ENCODE assay signal across 1 cellular context in the genomic region with DNA sequence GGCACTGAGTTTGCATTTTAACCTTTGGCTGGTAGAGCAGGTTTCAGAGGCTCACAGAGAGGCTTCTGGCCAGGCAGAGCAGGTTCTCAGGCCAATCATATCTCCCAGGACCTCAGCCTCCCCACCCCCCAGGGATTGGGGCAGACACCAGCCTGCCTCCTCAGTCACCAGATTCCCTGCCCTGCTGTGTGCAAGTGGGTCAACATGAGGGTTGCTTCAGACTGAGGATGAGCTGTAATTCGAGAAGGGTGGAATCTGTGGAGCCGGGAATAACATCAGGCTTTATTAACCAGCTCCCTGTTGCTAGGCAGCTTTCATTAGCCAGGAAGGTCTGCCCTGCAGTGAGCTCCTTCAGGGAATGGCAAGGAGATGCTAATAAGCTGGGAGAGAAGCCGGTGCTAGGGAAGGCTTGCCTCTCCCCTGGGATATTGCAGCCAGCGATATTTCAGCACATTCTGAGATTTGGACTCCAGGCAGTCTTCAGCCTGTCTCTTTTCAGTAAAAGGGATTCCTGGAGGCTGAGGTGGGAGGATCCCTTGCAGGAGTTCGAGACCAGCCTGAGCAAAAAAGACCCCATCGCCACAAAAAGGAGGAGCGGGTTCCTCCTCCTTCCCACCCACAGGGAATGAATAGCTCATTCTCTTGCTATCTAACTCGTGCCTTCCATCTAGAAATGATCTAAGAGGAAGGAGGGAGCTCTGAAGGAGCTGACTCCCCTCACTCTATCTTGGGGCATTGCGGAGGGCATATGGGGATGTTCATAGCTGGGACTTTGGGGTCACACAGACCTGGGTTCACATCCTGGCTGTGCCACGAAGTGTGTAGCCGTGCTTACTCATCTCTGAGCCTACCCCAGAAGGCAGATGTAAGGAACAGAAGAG.
TF ChIP-seq lines count a peak whose summit lies in the region.

No MANE protein-coding gene starts in this region.

TF ChIP-seq in H1, 55 proteins besides CTCF, POLR2A, EP300 and RAD21 (continues in another document):
- TF ChIP-seq, protein P1, sequence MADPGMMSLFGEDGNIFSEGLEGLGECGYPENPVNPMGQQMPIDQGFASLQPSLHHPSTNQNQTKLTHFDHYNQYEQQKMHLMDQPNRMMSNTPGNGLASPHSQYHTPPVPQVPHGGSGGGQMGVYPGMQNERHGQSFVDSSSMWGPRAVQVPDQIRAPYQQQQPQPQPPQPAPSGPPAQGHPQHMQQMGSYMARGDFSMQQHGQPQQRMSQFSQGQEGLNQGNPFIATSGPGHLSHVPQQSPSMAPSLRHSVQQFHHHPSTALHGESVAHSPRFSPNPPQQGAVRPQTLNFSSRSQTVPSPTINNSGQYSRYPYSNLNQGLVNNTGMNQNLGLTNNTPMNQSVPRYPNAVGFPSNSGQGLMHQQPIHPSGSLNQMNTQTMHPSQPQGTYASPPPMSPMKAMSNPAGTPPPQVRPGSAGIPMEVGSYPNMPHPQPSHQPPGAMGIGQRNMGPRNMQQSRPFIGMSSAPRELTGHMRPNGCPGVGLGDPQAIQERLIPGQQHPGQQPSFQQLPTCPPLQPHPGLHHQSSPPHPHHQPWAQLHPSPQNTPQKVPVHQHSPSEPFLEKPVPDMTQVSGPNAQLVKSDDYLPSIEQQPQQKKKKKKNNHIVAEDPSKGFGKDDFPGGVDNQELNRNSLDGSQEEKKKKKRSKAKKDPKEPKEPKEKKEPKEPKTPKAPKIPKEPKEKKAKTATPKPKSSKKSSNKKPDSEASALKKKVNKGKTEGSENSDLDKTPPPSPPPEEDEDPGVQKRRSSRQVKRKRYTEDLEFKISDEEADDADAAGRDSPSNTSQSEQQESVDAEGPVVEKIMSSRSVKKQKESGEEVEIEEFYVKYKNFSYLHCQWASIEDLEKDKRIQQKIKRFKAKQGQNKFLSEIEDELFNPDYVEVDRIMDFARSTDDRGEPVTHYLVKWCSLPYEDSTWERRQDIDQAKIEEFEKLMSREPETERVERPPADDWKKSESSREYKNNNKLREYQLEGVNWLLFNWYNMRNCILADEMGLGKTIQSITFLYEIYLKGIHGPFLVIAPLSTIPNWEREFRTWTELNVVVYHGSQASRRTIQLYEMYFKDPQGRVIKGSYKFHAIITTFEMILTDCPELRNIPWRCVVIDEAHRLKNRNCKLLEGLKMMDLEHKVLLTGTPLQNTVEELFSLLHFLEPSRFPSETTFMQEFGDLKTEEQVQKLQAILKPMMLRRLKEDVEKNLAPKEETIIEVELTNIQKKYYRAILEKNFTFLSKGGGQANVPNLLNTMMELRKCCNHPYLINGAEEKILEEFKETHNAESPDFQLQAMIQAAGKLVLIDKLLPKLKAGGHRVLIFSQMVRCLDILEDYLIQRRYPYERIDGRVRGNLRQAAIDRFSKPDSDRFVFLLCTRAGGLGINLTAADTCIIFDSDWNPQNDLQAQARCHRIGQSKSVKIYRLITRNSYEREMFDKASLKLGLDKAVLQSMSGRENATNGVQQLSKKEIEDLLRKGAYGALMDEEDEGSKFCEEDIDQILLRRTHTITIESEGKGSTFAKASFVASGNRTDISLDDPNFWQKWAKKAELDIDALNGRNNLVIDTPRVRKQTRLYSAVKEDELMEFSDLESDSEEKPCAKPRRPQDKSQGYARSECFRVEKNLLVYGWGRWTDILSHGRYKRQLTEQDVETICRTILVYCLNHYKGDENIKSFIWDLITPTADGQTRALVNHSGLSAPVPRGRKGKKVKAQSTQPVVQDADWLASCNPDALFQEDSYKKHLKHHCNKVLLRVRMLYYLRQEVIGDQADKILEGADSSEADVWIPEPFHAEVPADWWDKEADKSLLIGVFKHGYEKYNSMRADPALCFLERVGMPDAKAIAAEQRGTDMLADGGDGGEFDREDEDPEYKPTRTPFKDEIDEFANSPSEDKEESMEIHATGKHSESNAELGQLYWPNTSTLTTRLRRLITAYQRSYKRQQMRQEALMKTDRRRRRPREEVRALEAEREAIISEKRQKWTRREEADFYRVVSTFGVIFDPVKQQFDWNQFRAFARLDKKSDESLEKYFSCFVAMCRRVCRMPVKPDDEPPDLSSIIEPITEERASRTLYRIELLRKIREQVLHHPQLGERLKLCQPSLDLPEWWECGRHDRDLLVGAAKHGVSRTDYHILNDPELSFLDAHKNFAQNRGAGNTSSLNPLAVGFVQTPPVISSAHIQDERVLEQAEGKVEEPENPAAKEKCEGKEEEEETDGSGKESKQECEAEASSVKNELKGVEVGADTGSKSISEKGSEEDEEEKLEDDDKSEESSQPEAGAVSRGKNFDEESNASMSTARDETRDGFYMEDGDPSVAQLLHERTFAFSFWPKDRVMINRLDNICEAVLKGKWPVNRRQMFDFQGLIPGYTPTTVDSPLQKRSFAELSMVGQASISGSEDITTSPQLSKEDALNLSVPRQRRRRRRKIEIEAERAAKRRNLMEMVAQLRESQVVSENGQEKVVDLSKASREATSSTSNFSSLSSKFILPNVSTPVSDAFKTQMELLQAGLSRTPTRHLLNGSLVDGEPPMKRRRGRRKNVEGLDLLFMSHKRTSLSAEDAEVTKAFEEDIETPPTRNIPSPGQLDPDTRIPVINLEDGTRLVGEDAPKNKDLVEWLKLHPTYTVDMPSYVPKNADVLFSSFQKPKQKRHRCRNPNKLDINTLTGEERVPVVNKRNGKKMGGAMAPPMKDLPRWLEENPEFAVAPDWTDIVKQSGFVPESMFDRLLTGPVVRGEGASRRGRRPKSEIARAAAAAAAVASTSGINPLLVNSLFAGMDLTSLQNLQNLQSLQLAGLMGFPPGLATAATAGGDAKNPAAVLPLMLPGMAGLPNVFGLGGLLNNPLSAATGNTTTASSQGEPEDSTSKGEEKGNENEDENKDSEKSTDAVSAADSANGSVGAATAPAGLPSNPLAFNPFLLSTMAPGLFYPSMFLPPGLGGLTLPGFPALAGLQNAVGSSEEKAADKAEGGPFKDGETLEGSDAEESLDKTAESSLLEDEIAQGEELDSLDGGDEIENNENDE (IDR thresholded peaks at IDR 0.05; ENCODE audit: insufficient replicate concordance, low read length): no peak
- TF ChIP-seq, protein P2, sequence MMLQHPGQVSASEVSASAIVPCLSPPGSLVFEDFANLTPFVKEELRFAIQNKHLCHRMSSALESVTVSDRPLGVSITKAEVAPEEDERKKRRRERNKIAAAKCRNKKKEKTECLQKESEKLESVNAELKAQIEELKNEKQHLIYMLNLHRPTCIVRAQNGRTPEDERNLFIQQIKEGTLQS (IDR thresholded peaks at IDR 0.05; ENCODE audit: insufficient read depth, low read depth, low read length): no peak
- TF ChIP-seq CREB1 (IDR thresholded peaks at IDR 0.05): 0 out of 2 replicates have a peak, but pooled peaks have one; percentile 21
- TF ChIP-seq CTBP2 (IDR thresholded peaks at IDR 0.05; ENCODE audit: borderline replicate concordance, insufficient read depth, insufficient read length, low read length): no peak
- peak; percentile 55 for TF ChIP-seq POLR2AphosphoS5 (IDR thresholded peaks at IDR 0.05; ENCODE audit: low read depth, low read length)
- no peak for TF ChIP-seq GTF2F1 (IDR thresholded peaks at IDR 0.05; ENCODE audit: borderline replicate concordance, low read depth, low read length)
- TF ChIP-seq MAFK (IDR thresholded peaks at IDR 0.05; ENCODE audit: low read depth, low read length): no peak
- TF ChIP-seq JUND (IDR thresholded peaks at IDR 0.05; ENCODE audit: low read length): no peak
- no peak; a peak in 1 of 4 replicates for TF ChIP-seq SIN3A (conservative IDR thresholded peaks at IDR 0.05 in 1 of 2, IDR thresholded peaks at IDR 0.05 in 1 of 2; ENCODE audit: low read depth in 1 of 2, low read length in 2 of 2)
- no peak for TF ChIP-seq YY1 (IDR thresholded peaks at IDR 0.05; ENCODE audit: low read depth, low read length)
- no peak for TF ChIP-seq NRF1 (IDR thresholded peaks at IDR 0.05; ENCODE audit: low read depth, low read length)
- no peak for TF ChIP-seq CBX5 (IDR thresholded peaks at IDR 0.05; ENCODE audit: low read depth, low read length)
- TF ChIP-seq BCL11A (IDR thresholded peaks at IDR 0.05; ENCODE audit: low read depth in 2 of 2, low read length in 2 of 2): no peak
- TF ChIP-seq CBX8 (IDR thresholded peaks at IDR 0.05; ENCODE audit: borderline replicate concordance, low read depth, low read length): no peak
- TF ChIP-seq TEAD4 (IDR thresholded peaks at IDR 0.05; ENCODE audit: low read depth, low read length): no peak
- TF ChIP-seq EGR1 (IDR thresholded peaks at IDR 0.05; ENCODE audit: borderline replicate concordance, low read depth, low read length): no peak
- no peak for TF ChIP-seq EZH2 (IDR thresholded peaks at IDR 0.05; ENCODE audit: low read depth, low read length, severe bottlenecking)
- TF ChIP-seq KDM1A (IDR thresholded peaks at IDR 0.05; ENCODE audit: borderline replicate concordance, low read length): no peak
- no peak for TF ChIP-seq CHD1 (IDR thresholded peaks at IDR 0.05; ENCODE audit: low read depth, low read length)
- peak; percentile 77; the same call in 1 of the 2 replicates for TF ChIP-seq TBP (IDR thresholded peaks at IDR 0.05; ENCODE audit: low read depth, low read length)
- TF ChIP-seq GABPA (IDR thresholded peaks at IDR 0.05; ENCODE audit: borderline replicate concordance, insufficient read depth, low read length): no peak
- TF ChIP-seq, protein P3, sequence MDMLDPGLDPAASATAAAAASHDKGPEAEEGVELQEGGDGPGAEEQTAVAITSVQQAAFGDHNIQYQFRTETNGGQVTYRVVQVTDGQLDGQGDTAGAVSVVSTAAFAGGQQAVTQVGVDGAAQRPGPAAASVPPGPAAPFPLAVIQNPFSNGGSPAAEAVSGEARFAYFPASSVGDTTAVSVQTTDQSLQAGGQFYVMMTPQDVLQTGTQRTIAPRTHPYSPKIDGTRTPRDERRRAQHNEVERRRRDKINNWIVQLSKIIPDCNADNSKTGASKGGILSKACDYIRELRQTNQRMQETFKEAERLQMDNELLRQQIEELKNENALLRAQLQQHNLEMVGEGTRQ (IDR thresholded peaks at IDR 0.05; ENCODE audit: low read length): no peak
- no peak for TF ChIP-seq ZNF274 (IDR thresholded peaks at IDR 0.05; ENCODE audit: borderline replicate concordance, extremely low read depth, low read length)
- peak in 1 of 2 experiments; percentile 37; a peak in 1 of 4 replicates for TF ChIP-seq HDAC2 (IDR thresholded peaks at IDR 0.05; ENCODE audit: borderline replicate concordance in 1 of 2, low read depth in 2 of 2, low read length in 2 of 2)
- no peak for TF ChIP-seq PHF8 (conservative IDR thresholded peaks at IDR 0.05; ENCODE audit: low read depth, low read length)
- TF ChIP-seq RFX5 (IDR thresholded peaks at IDR 0.05; ENCODE audit: borderline replicate concordance, low read depth, low read length): peak; percentile 95
- TF ChIP-seq RBBP5 (IDR thresholded peaks at IDR 0.05; ENCODE audit: borderline replicate concordance, low read depth, low read length): peak; percentile 83; the same call in 1 of the 2 replicates
- peak; percentile 70 for TF ChIP-seq TAF7 (optimal IDR thresholded peaks at IDR 0.05; ENCODE audit: borderline replicate concordance, low read depth, low read length)
- TF ChIP-seq SP2 (IDR thresholded peaks at IDR 0.05; ENCODE audit: low read length): no peak
- no peak for TF ChIP-seq JUN (IDR thresholded peaks at IDR 0.05; ENCODE audit: low read depth, low read length)
- no peak for TF ChIP-seq SAP30 (IDR thresholded peaks at IDR 0.05; ENCODE audit: insufficient read depth, insufficient replicate concordance, low read length)
- TF ChIP-seq SP1 (IDR thresholded peaks at IDR 0.05; ENCODE audit: low read depth, low read length): peak; percentile 82; the same call in 1 of the 2 replicates
- no peak for TF ChIP-seq RNF2 (IDR thresholded peaks at IDR 0.05; ENCODE audit: borderline replicate concordance, low read depth, low read length, missing control alignments, poor library complexity, severe bottlenecking)
- peak; percentile 90 for TF ChIP-seq CEBPB (IDR thresholded peaks at IDR 0.05; ENCODE audit: low read depth, low read length)
- TF ChIP-seq BRCA1 (IDR thresholded peaks at IDR 0.05; ENCODE audit: low read depth, low read length): no peak
- TF ChIP-seq NANOG (IDR thresholded peaks at IDR 0.05; ENCODE audit: insufficient read depth, low read depth, low read length, poor library complexity, severe bottlenecking): no peak
- no peak for TF ChIP-seq SIX5 (IDR thresholded peaks at IDR 0.05; ENCODE audit: low read depth, low read length)
- peak; percentile 11 for TF ChIP-seq KDM4A (IDR thresholded peaks at IDR 0.05; ENCODE audit: low read depth, low read length, severe bottlenecking)
- TF ChIP-seq ASH2L (IDR thresholded peaks at IDR 0.05; ENCODE audit: low read length): peak; percentile 89
- TF ChIP-seq SRF (IDR thresholded peaks at IDR 0.05; ENCODE audit: low read depth, low read length): no peak
- no peak for TF ChIP-seq SUZ12 (IDR thresholded peaks at IDR 0.05; ENCODE audit: low read length)
- peak; percentile 29; the same call in 1 of the 2 replicates for TF ChIP-seq SP4 (IDR thresholded peaks at IDR 0.05; ENCODE audit: low read length)
- no peak for TF ChIP-seq BACH1 (IDR thresholded peaks at IDR 0.05; ENCODE audit: low read length)
- TF ChIP-seq KDM5A (IDR thresholded peaks at IDR 0.05; ENCODE audit: low read length): no peak
- no peak for TF ChIP-seq RXRA (IDR thresholded peaks at IDR 0.05; ENCODE audit: insufficient read depth, low read depth, low read length)
- no peak for TF ChIP-seq POU5F1 (IDR thresholded peaks at IDR 0.05; ENCODE audit: low read depth, low read length)
- TF ChIP-seq, protein P4, sequence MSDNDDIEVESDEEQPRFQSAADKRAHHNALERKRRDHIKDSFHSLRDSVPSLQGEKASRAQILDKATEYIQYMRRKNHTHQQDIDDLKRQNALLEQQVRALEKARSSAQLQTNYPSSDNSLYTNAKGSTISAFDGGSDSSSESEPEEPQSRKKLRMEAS (IDR thresholded peaks at IDR 0.05): peak; percentile 55; the same call in 1 of the 2 replicates
- no peak for TF ChIP-seq HDAC6 (IDR thresholded peaks at IDR 0.05; ENCODE audit: low read depth, low read length)
- peak; percentile 62; the same call in 1 of the 2 replicates for TF ChIP-seq CHD2 (IDR thresholded peaks at IDR 0.05; ENCODE audit: low read length)
- no peak for TF ChIP-seq FOSL1 (IDR thresholded peaks at IDR 0.05; ENCODE audit: insufficient read depth, low read depth, low read length)
- TF ChIP-seq, protein P5, sequence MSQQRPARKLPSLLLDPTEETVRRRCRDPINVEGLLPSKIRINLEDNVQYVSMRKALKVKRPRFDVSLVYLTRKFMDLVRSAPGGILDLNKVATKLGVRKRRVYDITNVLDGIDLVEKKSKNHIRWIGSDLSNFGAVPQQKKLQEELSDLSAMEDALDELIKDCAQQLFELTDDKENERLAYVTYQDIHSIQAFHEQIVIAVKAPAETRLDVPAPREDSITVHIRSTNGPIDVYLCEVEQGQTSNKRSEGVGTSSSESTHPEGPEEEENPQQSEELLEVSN (IDR thresholded peaks at IDR 0.05): no peak
- TF ChIP-seq, protein P6, sequence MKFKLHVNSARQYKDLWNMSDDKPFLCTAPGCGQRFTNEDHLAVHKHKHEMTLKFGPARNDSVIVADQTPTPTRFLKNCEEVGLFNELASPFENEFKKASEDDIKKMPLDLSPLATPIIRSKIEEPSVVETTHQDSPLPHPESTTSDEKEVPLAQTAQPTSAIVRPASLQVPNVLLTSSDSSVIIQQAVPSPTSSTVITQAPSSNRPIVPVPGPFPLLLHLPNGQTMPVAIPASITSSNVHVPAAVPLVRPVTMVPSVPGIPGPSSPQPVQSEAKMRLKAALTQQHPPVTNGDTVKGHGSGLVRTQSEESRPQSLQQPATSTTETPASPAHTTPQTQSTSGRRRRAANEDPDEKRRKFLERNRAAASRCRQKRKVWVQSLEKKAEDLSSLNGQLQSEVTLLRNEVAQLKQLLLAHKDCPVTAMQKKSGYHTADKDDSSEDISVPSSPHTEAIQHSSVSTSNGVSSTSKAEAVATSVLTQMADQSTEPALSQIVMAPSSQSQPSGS (IDR thresholded peaks at IDR 0.05; ENCODE audit: low read length): no peak
- peak; percentile 88; the same call in 1 of the 2 replicates for TF ChIP-seq TAF1 (IDR thresholded peaks at IDR 0.05; ENCODE audit: low read depth, low read length)
- 0 out of 2 replicates have a peak, but pooled peaks have one; percentile 7 for TF ChIP-seq TCF12 (IDR thresholded peaks at IDR 0.05; ENCODE audit: low read depth, low read length)
